In the genomic region with DNA sequence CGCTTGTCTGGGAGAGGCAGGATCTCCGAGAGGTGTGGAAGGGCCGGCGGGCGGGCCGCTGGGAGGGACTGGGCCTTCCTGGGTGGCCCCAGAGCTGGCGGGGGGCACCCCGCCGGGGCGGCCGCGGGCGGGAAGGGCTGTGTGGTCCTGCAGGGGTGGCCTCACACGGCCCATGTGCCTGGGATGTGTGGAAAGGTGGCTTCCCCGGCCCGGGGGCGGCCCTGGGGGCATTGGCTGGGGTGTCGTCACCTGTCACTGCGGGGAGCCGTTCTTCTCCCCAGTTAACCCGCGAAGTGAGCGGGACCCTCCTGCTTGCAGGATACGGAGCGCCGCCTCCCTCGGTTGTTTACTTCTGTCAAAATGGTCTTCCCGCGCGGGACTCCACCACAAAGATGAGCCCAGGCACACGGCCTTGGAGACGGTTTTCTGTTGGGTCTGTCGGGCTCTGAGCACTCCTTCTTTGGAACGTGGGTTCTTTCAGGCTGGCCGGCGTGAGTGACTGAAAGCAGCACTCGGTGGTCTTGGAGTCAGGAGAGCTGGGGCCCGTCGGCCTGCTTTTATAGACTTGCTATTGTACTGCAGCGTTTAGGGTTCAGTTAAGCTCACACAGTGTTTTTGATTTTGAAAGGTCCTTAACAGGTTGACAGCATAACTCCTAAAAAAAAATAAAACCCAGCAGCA, we compare ENCODE assay signal across 1 cellular context.
TF ChIP-seq lines count a peak whose summit lies in the region.

No MANE protein-coding gene starts in this region.

TF ChIP-seq in K562, 482 proteins besides CTCF, POLR2A, EP300 and RAD21 (continued from another document and continues in another):
- TF ChIP-seq ZNF354B (CRISPR knock-in tag; IDR thresholded peaks at IDR 0.05) (no peak), ZNF24 (IDR thresholded peaks at IDR 0.05) (no peak), MLLT1 (IDR thresholded peaks at IDR 0.05) (no peak), KAT2B (IDR thresholded peaks at IDR 0.05; ENCODE audit: low read depth, low read length) (no peak), SRSF1 (IDR thresholded peaks at IDR 0.05; ENCODE audit: low read depth, low read length) (no peak), KLF13 (tag; IDR thresholded peaks at IDR 0.05; ENCODE audit: borderline replicate concordance, low read depth) (no peak), MTA1 (IDR thresholded peaks at IDR 0.05; ENCODE audit: borderline replicate concordance) (no peak), ETV6 (IDR thresholded peaks at IDR 0.05; ENCODE audit: borderline replicate concordance in 1 of 2, low read depth in 2 of 2, low read length in 1 of 2) (no peak), ETV6 (CRISPR knock-in tag; IDR thresholded peaks at IDR 0.05; ENCODE audit: borderline replicate concordance) (no peak), HMGN3 (IDR thresholded peaks at IDR 0.05; ENCODE audit: borderline replicate concordance, extremely low read depth, insufficient read length, low read depth, low read length) (no peak), POLR2G (IDR thresholded peaks at IDR 0.05; ENCODE audit: low read depth, low read length) (peak; percentile 70), CHD4 (IDR thresholded peaks at IDR 0.05; ENCODE audit: insufficient read depth, insufficient replicate concordance, low read depth, low read length, poor library complexity, severe bottlenecking) (no peak), SREBF2 (CRISPR knock-in tag; IDR thresholded peaks at IDR 0.05) (no peak), FOXA1 (IDR thresholded peaks at IDR 0.05; ENCODE audit: borderline replicate concordance) (no peak), FOXK2 (conservative IDR thresholded peaks at IDR 0.05 in 1 of 2, IDR thresholded peaks at IDR 0.05 in 1 of 2; ENCODE audit: low read depth in 2 of 2) (peak; percentile 79 to 83), ATF2 (CRISPR knock-in tag; IDR thresholded peaks at IDR 0.05) (no peak; the same call in 1 of the 2 replicates), ZNF764 (CRISPR knock-in tag; IDR thresholded peaks at IDR 0.05; ENCODE audit: low read depth) (no peak), ZNF778 (CRISPR knock-in tag; IDR thresholded peaks at IDR 0.05) (no peak), ZNF3 (CRISPR knock-in tag; IDR thresholded peaks at IDR 0.05) (no peak), ZNF77 (CRISPR knock-in tag; IDR thresholded peaks at IDR 0.05) (no peak), EHMT2 (IDR thresholded peaks at IDR 0.05) (no peak), RBFOX2 (IDR thresholded peaks at IDR 0.05; ENCODE audit: low read depth, low read length) (peak; percentile 58), ATF1 (CRISPR knock-in tag; IDR thresholded peaks at IDR 0.05) (no peak), ATF1 (tag; IDR thresholded peaks at IDR 0.05) (no peak), ZNF561 (CRISPR knock-in tag; conservative IDR thresholded peaks at IDR 0.05) (no peak), ZNF124 (CRISPR knock-in tag; IDR thresholded peaks at IDR 0.05) (no peak), MAZ (CRISPR knock-in tag; conservative IDR thresholded peaks at IDR 0.05 in 1 of 2, IDR thresholded peaks at IDR 0.05 in 1 of 2) (no peak; a peak in 1 of 4 replicates), ZNF398 (CRISPR knock-in tag; IDR thresholded peaks at IDR 0.05) (no peak), CHD1 (IDR thresholded peaks at IDR 0.05; ENCODE audit: low read length) (peak; percentile 57), RREB1 (CRISPR knock-in tag; IDR thresholded peaks at IDR 0.05) (no peak), ZNF717 (CRISPR knock-in tag; IDR thresholded peaks at IDR 0.05) (no peak), FOXK1 (CRISPR knock-in tag; IDR thresholded peaks at IDR 0.05; ENCODE audit: borderline replicate concordance) (no peak), C11orf30 (IDR thresholded peaks at IDR 0.05; ENCODE audit: low read depth) (no peak), ZNF408 (CRISPR knock-in tag; IDR thresholded peaks at IDR 0.05; ENCODE audit: low read depth) (no peak), SRSF7 (optimal IDR thresholded peaks at IDR 0.05; ENCODE audit: low read depth, low read length) (no peak), SMAD2 (IDR thresholded peaks at IDR 0.05; ENCODE audit: low read depth, low read length) (no peak), CHCHD3 (CRISPR knock-in tag; IDR thresholded peaks at IDR 0.05) (no peak), STAG1 (CRISPR knock-in tag; IDR thresholded peaks at IDR 0.05; ENCODE audit: borderline replicate concordance) (no peak), NFXL1 (CRISPR knock-in tag; IDR thresholded peaks at IDR 0.05) (no peak), PTTG1 (tag; IDR thresholded peaks at IDR 0.05; ENCODE audit: low read depth) (no peak), YY1 (IDR thresholded peaks at IDR 0.05; ENCODE audit: borderline replicate concordance in 1 of 3, control insufficient read depth in 1 of 3, extremely low read depth in 1 of 3, insufficient read depth in 3 of 3, insufficient read length in 1 of 3, insufficient replicate concordance in 2 of 3, low read depth in 1 of 3, low read length in 2 of 3) (peak in 1 of 3 experiments; percentile 34), GABPB1 (CRISPR knock-in tag; IDR thresholded peaks at IDR 0.05) (0 out of 2 replicates have a peak, but pooled peaks have one; percentile 16), ZNF445 (CRISPR knock-in tag; IDR thresholded peaks at IDR 0.05; ENCODE audit: low read depth) (no peak), KLF10 (CRISPR knock-in tag; IDR thresholded peaks at IDR 0.05) (no peak), TEAD1 (CRISPR knock-in tag; IDR thresholded peaks at IDR 0.05) (no peak), TRIM28 (IDR thresholded peaks at IDR 0.05) (no peak), RFX7 (CRISPR knock-in tag; IDR thresholded peaks at IDR 0.05) (no peak), ZNF699 (CRISPR knock-in tag; IDR thresholded peaks at IDR 0.05; ENCODE audit: insufficient replicate concordance) (no peak), PHF8 (IDR thresholded peaks at IDR 0.05; ENCODE audit: borderline replicate concordance, low read length) (peak; percentile 2; the same call in 1 of the 2 replicates), SPI1 (IDR thresholded peaks at IDR 0.05; ENCODE audit: borderline replicate concordance, low read depth, low read length) (no peak), CHD2 (IDR thresholded peaks at IDR 0.05; ENCODE audit: low read depth, low read length) (no peak), ZNF695 (CRISPR knock-in tag; IDR thresholded peaks at IDR 0.05) (no peak), ZNF316 (IDR thresholded peaks at IDR 0.05) (no peak)
- TF ChIP-seq, protein P1, sequence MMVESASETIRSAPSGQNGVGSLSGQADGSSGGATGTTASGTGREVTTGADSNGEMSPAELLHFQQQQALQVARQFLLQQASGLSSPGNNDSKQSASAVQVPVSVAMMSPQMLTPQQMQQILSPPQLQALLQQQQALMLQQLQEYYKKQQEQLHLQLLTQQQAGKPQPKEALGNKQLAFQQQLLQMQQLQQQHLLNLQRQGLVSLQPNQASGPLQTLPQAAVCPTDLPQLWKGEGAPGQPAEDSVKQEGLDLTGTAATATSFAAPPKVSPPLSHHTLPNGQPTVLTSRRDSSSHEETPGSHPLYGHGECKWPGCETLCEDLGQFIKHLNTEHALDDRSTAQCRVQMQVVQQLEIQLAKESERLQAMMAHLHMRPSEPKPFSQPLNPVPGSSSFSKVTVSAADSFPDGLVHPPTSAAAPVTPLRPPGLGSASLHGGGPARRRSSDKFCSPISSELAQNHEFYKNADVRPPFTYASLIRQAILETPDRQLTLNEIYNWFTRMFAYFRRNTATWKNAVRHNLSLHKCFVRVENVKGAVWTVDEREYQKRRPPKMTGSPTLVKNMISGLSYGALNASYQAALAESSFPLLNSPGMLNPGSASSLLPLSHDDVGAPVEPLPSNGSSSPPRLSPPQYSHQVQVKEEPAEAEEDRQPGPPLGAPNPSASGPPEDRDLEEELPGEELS (CRISPR knock-in tag; IDR thresholded peaks at IDR 0.05; ENCODE audit: borderline replicate concordance), result no peak
- TF ChIP-seq, protein P2, sequence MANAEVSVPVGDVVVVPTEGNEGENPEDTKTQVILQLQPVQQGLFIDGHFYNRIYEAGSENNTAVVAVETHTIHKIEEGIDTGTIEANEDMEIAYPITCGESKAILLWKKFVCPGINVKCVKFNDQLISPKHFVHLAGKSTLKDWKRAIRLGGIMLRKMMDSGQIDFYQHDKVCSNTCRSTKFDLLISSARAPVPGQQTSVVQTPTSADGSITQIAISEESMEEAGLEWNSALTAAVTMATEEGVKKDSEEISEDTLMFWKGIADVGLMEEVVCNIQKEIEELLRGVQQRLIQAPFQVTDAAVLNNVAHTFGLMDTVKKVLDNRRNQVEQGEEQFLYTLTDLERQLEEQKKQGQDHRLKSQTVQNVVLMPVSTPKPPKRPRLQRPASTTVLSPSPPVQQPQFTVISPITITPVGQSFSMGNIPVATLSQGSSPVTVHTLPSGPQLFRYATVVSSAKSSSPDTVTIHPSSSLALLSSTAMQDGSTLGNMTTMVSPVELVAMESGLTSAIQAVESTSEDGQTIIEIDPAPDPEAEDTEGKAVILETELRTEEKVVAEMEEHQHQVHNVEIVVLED (CRISPR knock-in tag; IDR thresholded peaks at IDR 0.05), result no peak
- TF ChIP-seq, protein P3, sequence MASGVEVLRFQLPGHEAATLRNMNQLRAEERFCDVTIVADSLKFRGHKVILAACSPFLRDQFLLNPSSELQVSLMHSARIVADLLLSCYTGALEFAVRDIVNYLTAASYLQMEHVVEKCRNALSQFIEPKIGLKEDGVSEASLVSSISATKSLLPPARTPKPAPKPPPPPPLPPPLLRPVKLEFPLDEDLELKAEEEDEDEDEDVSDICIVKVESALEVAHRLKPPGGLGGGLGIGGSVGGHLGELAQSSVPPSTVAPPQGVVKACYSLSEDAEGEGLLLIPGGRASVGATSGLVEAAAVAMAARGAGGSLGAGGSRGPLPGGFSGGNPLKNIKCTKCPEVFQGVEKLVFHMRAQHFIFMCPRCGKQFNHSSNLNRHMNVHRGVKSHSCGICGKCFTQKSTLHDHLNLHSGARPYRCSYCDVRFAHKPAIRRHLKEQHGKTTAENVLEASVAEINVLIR (CRISPR knock-in tag; IDR thresholded peaks at IDR 0.05), result no peak
